In genomic region chr19:17720487-17720839, GRCh38 we compare ENCODE assay signal across 9 cellular contexts. TPM values are rescaled to one million over a fixed set of nuclear protein-coding genes. Genes with fewer than 3 reads are reported as not detected.
DNase-seq lines count a peak whose midpoint lies in the region; ATAC-seq and TF ChIP-seq lines count a peak whose summit lies in the region.
"Had no signal": no experiment of that assay in that cellular context is flagged by ENCODE, and none has a peak within 500 bp of the region (broad histone marks: within the 10 kb centered on the region; RNA-seq: fewer than 3 reads in every experiment).

No MANE protein-coding gene starts in this region.

- TF ChIP-seq POLR2A in sigmoid colon (IDR thresholded peaks at IDR 0.05): no peak

- TF ChIP-seq CTCF in fibroblast of pulmonary artery (IDR thresholded peaks at IDR 0.05; ENCODE audit: low read length, missing control alignments) (no peak), sigmoid colon (IDR thresholded peaks at IDR 0.05) (no peak), foreskin keratinocyte (conservative IDR thresholded peaks at IDR 0.05) (no peak)

- 21 to 30% methylated on average over 6 of the region's 6 CpGs for WGBS in sigmoid colon, 2 donors

- DNase-seq in SJCRH30 (peak; percentile 73 to 74), fibroblast of pulmonary artery (ENCODE audit: low read depth) (no peak), sigmoid colon (no peak), NOMO-1 treated with DMSO at 0.1 percent for 48 hours (lab: John Stamatoyannopoulos, UW; ENCODE audit: unreplicated experiment) (no peak), foreskin keratinocyte (no peak), NCI-H510A (lab: John Stamatoyannopoulos, UW) (no peak)
- DNase-seq: NCI-H2029 treated with DMSO at 0.1 percent for 48 hours had no signal

- H3K27ac ChIP-seq in SJCRH30: no peak overlapping the region
- H3K27ac ChIP-seq in sigmoid colon: peak overlapping the region in 1 of 4 donors; percentile 74
- H3K27ac ChIP-seq in foreskin keratinocyte: no peak overlapping the region

- H3K4me1 ChIP-seq in SJCRH30 (peaks cover 3% of the 10 kb centered on the region; the same call in 1 of the 2 replicates), sigmoid colon (peaks cover 0 to 53% (median 47%) of the 10 kb centered on the region in 4 donors), foreskin keratinocyte (no peaks in the 10 kb centered on the region)

- H3K36me3 ChIP-seq in SJCRH30: peaks cover 19% of the 10 kb centered on the region
- peaks cover 5 to 20% (median 10%) of the 10 kb centered on the region in 4 donors for H3K36me3 ChIP-seq in sigmoid colon

- H3K4me3 ChIP-seq in GM08714 (ENCODE audit: low read length) (peak overlapping the region; percentile 95; the same call in 1 of the 2 replicates), SJCRH30 (peak overlapping the region; percentile 78), fibroblast of pulmonary artery (replicated peaks; ENCODE audit: low read depth, low read length) (peak overlapping the region; percentile 81), sigmoid colon (peak overlapping the region; percentile 84 to 100 (median 96))

- H3K9me3 ChIP-seq in SJCRH30 (replicated peaks): no peaks in the 10 kb centered on the region
- no peaks in the 10 kb centered on the region for H3K9me3 ChIP-seq in sigmoid colon

- ATAC-seq in foreskin keratinocyte (no peak), GM19463 (IDR thresholded peaks at IDR 0.05; ENCODE audit: unreplicated experiment) (no peak)

- H3K27me3 ChIP-seq in SJCRH30: no peaks in the 10 kb centered on the region
- H3K27me3 ChIP-seq in sigmoid colon: no peaks in the 10 kb centered on the region
- no peaks in the 10 kb centered on the region for H3K27me3 ChIP-seq in foreskin keratinocyte

- intact Hi-C loops in sigmoid colon (cut with DNase I): no loop called here

- TF ChIP-seq EP300 in sigmoid colon (IDR thresholded peaks at IDR 0.05): no peak

RNA-seq across cellular contexts. Expression of gene MAP1S, which starts 1.2 kb away (rescaled TPM):
- 27.3 and 29.6 TPM in 2 replicates for total RNA-seq in SJCRH30 (2014; rRNA removed; shearing (Covaris generic))
- total RNA-seq in sigmoid colon: 10 to 100 TPM; 13.3 to 35.8 (median 16.6) TPM
- polyA plus RNA-seq in sigmoid colon: 10 to 100 TPM; 13.8 to 20.6 (median 15.7) TPM
- total RNA-seq in foreskin keratinocyte: 23.5 and 25.3 TPM in 2 replicates
- polyA plus RNA-seq in foreskin keratinocyte: 28.4 and 35.9 TPM in 2 replicates

RNA-seq across cellular contexts. Expression of gene FCHO1, which starts 30.8 kb away (rescaled TPM):
- 2.8 and 3.0 TPM in 2 replicates for total RNA-seq in SJCRH30 (2014; rRNA removed; shearing (Covaris generic))
- total RNA-seq in sigmoid colon (1 to 10 TPM; 1.8 to 5.8 (median 4.4) TPM), foreskin keratinocyte (6.2 and 8.8 TPM in 2 replicates)
- polyA plus RNA-seq in sigmoid colon (10 to 100 TPM in 1 of 3 donors, 1 to 10 TPM in 2; 1.2 to 14.4 (median 2.5) TPM), foreskin keratinocyte (6.3 and 9.9 TPM in 2 replicates)

RNA-seq across cellular contexts. Expression of gene UNC13A, which starts 32.3 kb away (rescaled TPM):
- 0.02 TPM in 1 of 2 replicates, not detected in the other for total RNA-seq in SJCRH30 (2014; rRNA removed; shearing (Covaris generic))
- total RNA-seq in sigmoid colon (under 1 TPM; 0.16 to 0.83 (median 0.70) TPM), foreskin keratinocyte (0.03 and 0.04 TPM in 2 replicates)
- polyA plus RNA-seq in sigmoid colon (under 1 TPM; under 0.01 to 0.60 (median 0.23) TPM), foreskin keratinocyte (under 0.01 TPM in 1 of 2 replicates, not detected in the other)

Comparison
In these comparisons a context has a peak if more than half of its experiments do, and no peak if none do; other contexts are left out.
1. DNase-seq: peak in SJCRH30 (2 of 2); none in fibroblast of pulmonary artery (single experiment), sigmoid colon (single experiment), NOMO-1 treated with DMSO at 0.1 percent for 48 hours (single experiment), foreskin keratinocyte (0 of 2) and NCI-H510A (single experiment).
2. Peak in every context shown above with its lines, with median percentiles within 50 percentile points of each other: H3K4me3 ChIP-seq.